1 cellular context compared by ENCODE assay signal in genomic region chr13:33260168-33261098, GRCh38.
TF ChIP-seq lines count a peak whose summit lies in the region.

No MANE protein-coding gene starts in this region.

TF ChIP-seq in HepG2, 621 proteins besides CTCF, POLR2A, EP300 and RAD21 (continued from another document and continues in another):
- TF ChIP-seq MEIS1 (CRISPR knock-in tag; IDR thresholded peaks at IDR 0.05; ENCODE audit: borderline replicate concordance) (no peak), PHF5A (CRISPR knock-in tag; IDR thresholded peaks at IDR 0.05; ENCODE audit: low read depth, unreplicated experiment) (peak; percentile 74), SOX13 (IDR thresholded peaks at IDR 0.05) (peak; percentile 99), SOX13 (CRISPR knock-in tag; conservative IDR thresholded peaks at IDR 0.05 in 1 of 2, IDR thresholded peaks at IDR 0.05 in 1 of 2) (peak in 1 of 2 experiments; percentile 100; a peak in 2 of 4 replicates), JDP2 (CRISPR knock-in tag; IDR thresholded peaks at IDR 0.05; ENCODE audit: borderline replicate concordance) (no peak), ARID4A (CRISPR knock-in tag; IDR thresholded peaks at IDR 0.05; ENCODE audit: borderline replicate concordance) (peak; percentile 46; the same call in 1 of the 2 replicates), ETS1 (CRISPR knock-in tag; IDR thresholded peaks at IDR 0.05) (no peak), SNRNP70 (IDR thresholded peaks at IDR 0.05; ENCODE audit: low read depth, low read length) (no peak), ZNF674 (CRISPR knock-in tag; IDR thresholded peaks at IDR 0.05; ENCODE audit: low read depth) (no peak), REPIN1 (CRISPR knock-in tag; IDR thresholded peaks at IDR 0.05; ENCODE audit: borderline replicate concordance, low read depth) (no peak), MTF2 (CRISPR knock-in tag; IDR thresholded peaks at IDR 0.05; ENCODE audit: borderline replicate concordance) (no peak), ZNF644 (CRISPR knock-in tag; IDR thresholded peaks at IDR 0.05; ENCODE audit: low read depth) (peak; percentile 77), ZBTB14 (CRISPR knock-in tag; IDR thresholded peaks at IDR 0.05) (no peak), ZNF367 (CRISPR knock-in tag; IDR thresholded peaks at IDR 0.05; ENCODE audit: borderline replicate concordance) (no peak), MAFK (conservative IDR thresholded peaks at IDR 0.05 in 1 of 2, IDR thresholded peaks at IDR 0.05 in 1 of 2; ENCODE audit: low read length in 2 of 2) (peak; percentile 13 to 37; a peak in 2 of 4 replicates), IRX3 (CRISPR knock-in tag; IDR thresholded peaks at IDR 0.05; ENCODE audit: borderline replicate concordance, low read depth) (no peak), YEATS4 (CRISPR knock-in tag; IDR thresholded peaks at IDR 0.05; ENCODE audit: borderline replicate concordance) (peak; percentile 42; the same call in 1 of the 2 replicates), ZNF780A (CRISPR knock-in tag; IDR thresholded peaks at IDR 0.05) (no peak), AHDC1 (CRISPR knock-in tag; IDR thresholded peaks at IDR 0.05; ENCODE audit: borderline replicate concordance) (peak; percentile 92), DMTF1 (CRISPR knock-in tag; IDR thresholded peaks at IDR 0.05) (no peak), ZNF121 (CRISPR knock-in tag; IDR thresholded peaks at IDR 0.05) (no peak; the same call in 1 of the 2 replicates), KLF15 (CRISPR knock-in tag; IDR thresholded peaks at IDR 0.05; ENCODE audit: borderline replicate concordance) (no peak), SRY (CRISPR knock-in tag; IDR thresholded peaks at IDR 0.05) (no peak), REST (IDR thresholded peaks at IDR 0.05; ENCODE audit: borderline replicate concordance in 1 of 2, low read depth in 1 of 2, low read length in 2 of 2) (peak in 1 of 2 experiments; percentile 53; a peak in 1 of 4 replicates), ZHX1 (CRISPR knock-in tag; IDR thresholded peaks at IDR 0.05; ENCODE audit: low read depth) (no peak)
